Comparison of ENCODE assay signal across 17 cellular contexts in the genomic region with DNA sequence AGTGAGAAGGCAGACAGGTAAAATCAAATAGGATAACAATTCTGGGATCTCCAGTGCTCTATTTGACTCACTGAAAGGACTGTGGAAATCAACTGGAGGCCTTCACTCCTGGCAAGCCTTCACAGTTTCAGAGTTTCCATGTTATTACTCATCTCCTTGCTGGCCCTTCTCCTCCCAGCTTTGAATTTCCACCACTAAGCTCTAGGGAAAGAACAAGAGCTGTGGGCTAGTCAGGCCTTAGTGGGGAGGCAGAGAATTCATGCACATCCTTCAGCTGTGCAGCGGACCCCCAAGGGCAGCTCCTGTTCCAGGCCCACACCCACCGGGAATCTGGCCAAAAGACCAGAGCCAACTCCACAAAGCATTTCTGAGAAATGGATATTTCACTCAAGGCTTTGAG. TPM values are rescaled to one million over a fixed set of nuclear protein-coding genes. Genes with fewer than 3 reads are reported as not detected.
DNase-seq lines count a peak whose midpoint lies in the region; FAIRE-seq and TF ChIP-seq lines count a peak whose summit lies in the region.
"Had no signal": no experiment of that assay in that cellular context is flagged by ENCODE, and none has a peak within 500 bp of the region (broad histone marks: within the 10 kb centered on the region; RNA-seq: fewer than 3 reads in every experiment).

No MANE protein-coding gene starts in this region.

- no peak for FAIRE-seq in small intestine (lab: Jason Lieb, UNC)
- FAIRE-seq: K562, keratinocyte had no signal

- no peaks in the 10 kb centered on the region for H3K9me3 ChIP-seq in small intestine (ENCODE audit: control insufficient read depth, low read depth)
- H3K9me3 ChIP-seq: BE2C, body of pancreas had no signal

- 79 to 93% (median 91%) methylated on average over 2 of the region's 2 CpGs for WGBS in small intestine, 3 donors

- peaks cover 0 to 11% of the 10 kb centered on the region in 2 donors for H3K36me3 ChIP-seq in small intestine (ENCODE audit: control insufficient read depth in 2 of 2, insufficient read depth in 2 of 2, low read length in 2 of 2)
- H3K36me3 ChIP-seq: BE2C had no signal

- H3K27me3 ChIP-seq in small intestine (ENCODE audit: control insufficient read depth in 2 of 2, insufficient read depth in 2 of 2, low read length in 2 of 2), result no peaks in the 10 kb centered on the region
- H3K27me3 ChIP-seq: BE2C, body of pancreas had no signal

- H3K4me1 ChIP-seq in small intestine (ENCODE audit: control insufficient read depth in 2 of 2, insufficient read depth in 1 of 2, low read depth in 1 of 2, low read length in 1 of 2), result no peaks in the 10 kb centered on the region
- H3K4me1 ChIP-seq: body of pancreas had no signal

- no peak for TF ChIP-seq CTCF in foreskin fibroblast (IDR thresholded peaks at IDR 0.05; ENCODE audit: low read depth, low read length)

- no peak overlapping the region for H3K27ac ChIP-seq in small intestine (ENCODE audit: low read depth in 1 of 2, low read length in 1 of 2)
- H3K27ac ChIP-seq: body of pancreas had no signal

- H3K4me3 ChIP-seq in foreskin fibroblast (ENCODE audit: low read depth in 1 of 2, low read length in 2 of 2) (no peak overlapping the region), small intestine (ENCODE audit: low read depth in 1 of 2, low read length in 2 of 2) (no peak overlapping the region)
- H3K4me3 ChIP-seq: body of pancreas, K562 had no signal

- DNase-seq in EH (ENCODE audit: low read depth) (peak; percentile 63), amniotic stem cell (lab: John Stamatoyannopoulos, UW) (peak; percentile 58), foreskin fibroblast (peak; percentile 67 to 85), posterior vena cava (ENCODE audit: low spot score) (peak; percentile 83), small intestine (no peak), NCI-H69 (lab: John Stamatoyannopoulos, UW) (no peak), iPS-NIHi7 (ENCODE audit: extremely low spot score) (no peak), globus pallidus (ENCODE audit: low spot score) (no peak)
- DNase-seq: activated T-cell treated with anti-CD3 and anti-CD28 coated beads, Interleukin-2, amount 50 U/mL, for 24 hours; BE2C; NCI-H1694; nephron progenitor cell; NK-92 treated with Interleukin-12 subunit alpha and Interleukin-12 subunit beta, amount 100 ng/mL, for 24 hours; SW 1271 had no signal

- intact Hi-C loops in posterior vena cava (cut with DNase I), result no loop called here

RNA-seq across cellular contexts. Expression of a gene that starts 26.0 kb away (rescaled TPM):
- 10 to 100 TPM; 20.1 to 28.8 TPM for total RNA-seq in posterior vena cava
- 10 to 100 TPM; 10.7 to 21.1 (median 16.9) TPM for polyA plus RNA-seq in small intestine

Comparison
In these comparisons a context has a peak if more than half of its experiments do, and no peak if none do; other contexts are left out.
1. DNase-seq: peak in EH (single experiment), amniotic stem cell (single experiment), foreskin fibroblast (2 of 2) and posterior vena cava (single experiment); none in small intestine (single experiment), NCI-H69 (single experiment), iPS-NIHi7 (single experiment) and globus pallidus (single experiment).